In genomic region chr6:149761438-149761837, GRCh38 we compare ENCODE assay signal across 1 cellular context.
TF ChIP-seq lines count a peak whose summit lies in the region.

No MANE protein-coding gene starts in this region.

TF ChIP-seq in SK-N-SH treated with all-trans-retinoic acid at 6 μM for 48 hours, 23 proteins besides CTCF, POLR2A, EP300 and RAD21 (continued from another document):
- no peak for TF ChIP-seq CSRNP3 (CRISPR knock-in tag; IDR thresholded peaks at IDR 0.05)
- no peak for TF ChIP-seq GLIS3 (CRISPR knock-in tag; IDR thresholded peaks at IDR 0.05)
- no peak for TF ChIP-seq ZFP30 (CRISPR knock-in tag; IDR thresholded peaks at IDR 0.05)
- TF ChIP-seq ESRRG (CRISPR knock-in tag; IDR thresholded peaks at IDR 0.05), result no peak
- TF ChIP-seq ZNF70 (CRISPR knock-in tag; IDR thresholded peaks at IDR 0.05), result no peak
- TF ChIP-seq PATZ1 (CRISPR knock-in tag; IDR thresholded peaks at IDR 0.05; ENCODE audit: borderline replicate concordance), result no peak
- TF ChIP-seq ZNF8 (CRISPR knock-in tag; IDR thresholded peaks at IDR 0.05), result no peak
- no peak for TF ChIP-seq TOX (CRISPR knock-in tag; IDR thresholded peaks at IDR 0.05; ENCODE audit: borderline replicate concordance)
- TF ChIP-seq SNAI2 (CRISPR knock-in tag; IDR thresholded peaks at IDR 0.05), result no peak
- TF ChIP-seq ARNTL (CRISPR knock-in tag; IDR thresholded peaks at IDR 0.05; ENCODE audit: borderline replicate concordance, low read depth), result no peak
- TF ChIP-seq OSR1 (CRISPR knock-in tag; IDR thresholded peaks at IDR 0.05), result no peak
- no peak for TF ChIP-seq TCF4 (CRISPR knock-in tag; IDR thresholded peaks at IDR 0.05; ENCODE audit: borderline replicate concordance)
- TF ChIP-seq RARB (CRISPR knock-in tag; IDR thresholded peaks at IDR 0.05), result no peak
- no peak for TF ChIP-seq CREB5 (CRISPR knock-in tag; IDR thresholded peaks at IDR 0.05; ENCODE audit: low read depth)
